ENCODE assay signal across 8 cellular contexts in genomic region chr22:43953988-43954771, GRCh38. TPM values are rescaled to one million over a fixed set of nuclear protein-coding genes. Genes with fewer than 3 reads are reported as not detected.
DNase-seq lines count a peak whose midpoint lies in the region; ATAC-seq and TF ChIP-seq lines count a peak whose summit lies in the region.

No MANE protein-coding gene starts in this region.

- intact Hi-C loops in esophagus muscularis mucosa (cut with DNase I): loop anchor here (10.0 kb wide), 1 partner anchor 139 kb away; the partner anchor contains the start of gene EFCAB6
- intact Hi-C loops in gastrocnemius medialis (cut with DNase I; ENCODE audit: low total_unique reads): loop anchor here (2.0 to 10.0 kb wide), 2 partner anchors 29 to 139 kb away; partner anchors contain the start of gene EFCAB6

- H3K27ac ChIP-seq in Peyer's patch (peak overlapping the region in 1 of 4 donors; percentile 83), esophagus muscularis mucosa (replicated peaks in 1 of 4) (peak overlapping the region in 1 of 4 donors; percentile 88), gastrocnemius medialis (peak overlapping the region; percentile 92 to 95 (median 93))

- H3K9me3 ChIP-seq in Peyer's patch (no peaks in the 10 kb centered on the region), esophagus muscularis mucosa (no peaks in the 10 kb centered on the region), gastrocnemius medialis (no peaks in the 10 kb centered on the region)

- no peaks in the 10 kb centered on the region for H3K36me3 ChIP-seq in H7 (replicated peaks; ENCODE audit: control insufficient read depth, insufficient read depth, low read length)
- H3K36me3 ChIP-seq in Peyer's patch: no peaks in the 10 kb centered on the region
- no peaks in the 10 kb centered on the region for H3K36me3 ChIP-seq in esophagus muscularis mucosa
- no peaks in the 10 kb centered on the region for H3K36me3 ChIP-seq in gastrocnemius medialis

- TF ChIP-seq EP300 in esophagus muscularis mucosa (IDR thresholded peaks at IDR 0.05): no peak

- H3K4me1 ChIP-seq in Peyer's patch (peaks cover 0 to 20% (median 2%) of the 10 kb centered on the region in 4 donors), esophagus muscularis mucosa (peaks cover 27 to 38% (median 36%) of the 10 kb centered on the region in 4 donors), gastrocnemius medialis (peaks cover 24 to 28% of the 10 kb centered on the region in 2 donors)

- TF ChIP-seq CTCF in Peyer's patch (IDR thresholded peaks at IDR 0.05) (no peak), esophagus muscularis mucosa (IDR thresholded peaks at IDR 0.05) (no peak), gastrocnemius medialis (IDR thresholded peaks at IDR 0.05 in 4 of 5, conservative IDR thresholded peaks at IDR 0.05 in 1 of 5) (no peak)

- H3K27me3 ChIP-seq in H7 (ENCODE audit: control insufficient read depth, insufficient read depth, low read length) (no peaks in the 10 kb centered on the region), Peyer's patch (no peaks in the 10 kb centered on the region), esophagus muscularis mucosa (peaks cover 0 to 14% (median 0%) of the 10 kb centered on the region in 4 donors), gastrocnemius medialis (no peaks in the 10 kb centered on the region)

- in situ Hi-C loops in gastrocnemius medialis (cut with MboI; ENCODE audit: low sequenced_read_pairs in 4 of 4): no loop called here

- WGBS in esophagus muscularis mucosa: 41% methylated on average over 7 of the region's 7 CpGs

- TF ChIP-seq POLR2A in Peyer's patch (IDR thresholded peaks at IDR 0.05) (no peak), esophagus muscularis mucosa (IDR thresholded peaks at IDR 0.05; ENCODE audit: low read depth) (no peak), gastrocnemius medialis (IDR thresholded peaks at IDR 0.05) (no peak)

- ATAC-seq in gastrocnemius medialis (no peak), GM21447 (IDR thresholded peaks at IDR 0.05; ENCODE audit: unreplicated experiment) (no peak), GM18870 (IDR thresholded peaks at IDR 0.05; ENCODE audit: unreplicated experiment) (no peak)

- peak overlapping the region; percentile 95 for H3K4me3 ChIP-seq in H7 (ENCODE audit: insufficient read depth, low read depth, low read length)
- H3K4me3 ChIP-seq in Peyer's patch: peak overlapping the region; percentile 75 to 93 (median 82)
- peak overlapping the region; percentile 60 to 99 (median 84) for H3K4me3 ChIP-seq in esophagus muscularis mucosa
- H3K4me3 ChIP-seq in gastrocnemius medialis: peak overlapping the region; percentile 81 to 99 (median 94)

- no peak for DNase-seq in H7
- DNase-seq in Peyer's patch: no peak
- DNase-seq in esophagus muscularis mucosa (ENCODE audit: extremely low spot score): no peak
- DNase-seq in gastrocnemius medialis: no peak
- no peak for DNase-seq in midbrain (lab: John Stamatoyannopoulos, UW)
- DNase-seq in NCI-H2029 (lab: John Stamatoyannopoulos, UW): no peak

RNA-seq across cellular contexts. Expression of gene SAMM50, which starts 1.1 kb away (rescaled TPM):
- total RNA-seq in H7 (2014; rRNA removed; shearing (Covaris generic)): 47.6 and 52.0 TPM in 2 replicates
- total RNA-seq in Peyer's patch (10 to 100 TPM; 26.4 to 39.8 (median 34.1) TPM), esophagus muscularis mucosa (10 to 100 TPM; 21.6 to 28.6 (median 27.2) TPM), gastrocnemius medialis (100 to 1,000 TPM in 1 of 4 donors, 10 to 100 TPM in 3; 67.4 to 104 (median 72.0) TPM)

RNA-seq across cellular contexts. Expression of gene PNPLA3, which starts 30.6 kb away (rescaled TPM):
- 10.7 and 15.0 TPM in 2 replicates for total RNA-seq in H7 (2014; rRNA removed; shearing (Covaris generic))
- 1 to 10 TPM in 2 of 4 donors, under 1 TPM in 2; 0.80 to 6.6 (median 2.5) TPM for total RNA-seq in Peyer's patch
- under 1 TPM in 1 of 4 donors, not detected in 3; 0.39 TPM for total RNA-seq in esophagus muscularis mucosa
- total RNA-seq in gastrocnemius medialis: 1 to 10 TPM in 2 of 4 donors, under 1 TPM in 1, not detected in 1; 0.58 to 2.3 (median 1.4) TPM
